8 cellular contexts compared by ENCODE assay signal in the genomic region with DNA sequence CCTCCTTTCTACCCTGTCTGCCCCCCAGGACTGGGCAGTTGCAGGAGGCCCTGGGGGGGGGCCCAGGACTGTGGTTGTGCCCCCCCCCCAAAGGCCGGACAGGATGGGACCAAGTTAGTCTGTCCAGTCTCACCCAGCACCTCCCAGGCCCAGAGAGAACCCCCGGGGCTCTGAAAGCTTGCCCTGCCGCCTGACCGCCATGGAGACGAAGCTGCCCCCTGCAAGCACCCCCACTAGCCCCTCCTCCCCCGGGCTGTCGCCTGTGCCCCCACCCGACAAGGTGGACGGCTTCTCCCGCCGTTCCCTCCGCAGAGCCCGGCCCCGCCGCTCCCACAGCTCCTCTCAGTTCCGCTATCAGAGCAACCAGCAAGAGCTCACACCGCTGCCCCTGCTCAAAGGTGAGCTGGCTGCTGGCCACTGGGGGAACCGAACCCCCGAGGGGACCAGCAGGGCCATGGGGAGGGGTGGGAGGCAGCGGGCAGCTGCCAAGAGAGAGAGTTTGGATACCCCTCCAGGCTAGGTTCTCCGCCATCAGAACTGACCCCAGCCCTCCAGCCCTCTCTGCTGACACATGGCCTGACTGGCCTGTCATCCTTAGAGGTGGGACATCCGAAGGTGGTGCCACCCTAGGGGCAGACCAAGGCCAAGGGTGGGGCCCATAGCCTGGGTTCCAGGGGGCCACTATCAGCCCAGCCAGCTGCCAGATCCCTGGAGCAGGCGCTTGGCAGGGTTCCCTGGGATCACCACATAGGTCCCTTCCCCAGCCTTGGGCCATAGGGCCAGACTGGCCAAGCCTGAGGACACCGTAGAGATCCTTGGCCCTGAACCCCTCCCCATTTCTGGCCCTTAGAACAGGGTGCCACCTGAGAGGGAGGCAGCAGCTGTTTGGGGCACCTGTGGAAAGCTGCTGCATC. TPM values are rescaled to one million over a fixed set of nuclear protein-coding genes. Genes with fewer than 3 reads are reported as not detected.
DNase-seq lines count a peak whose midpoint lies in the region; ATAC-seq and TF ChIP-seq lines count a peak whose summit lies in the region.

No MANE protein-coding gene starts in this region.

- TF ChIP-seq EP300 in ovary (IDR thresholded peaks at IDR 0.05) = no peak

- H3K4me3 ChIP-seq in CD8-positive, alpha-beta memory T cell (ENCODE audit: low read length) = peak overlapping the region; percentile 79
- H3K4me3 ChIP-seq in epithelial cell of esophagus (ENCODE audit: low read length) (peak overlapping the region; percentile 79), ovary (peak overlapping the region; percentile 98)

- no peak for TF ChIP-seq CTCF in RWPE1 (conservative IDR thresholded peaks at IDR 0.05; ENCODE audit: low read depth)
- no peak for TF ChIP-seq CTCF in epithelial cell of esophagus (IDR thresholded peaks at IDR 0.05; ENCODE audit: insufficient read depth, low read depth, low read length, missing control alignments)
- no peak for TF ChIP-seq CTCF in ovary (IDR thresholded peaks at IDR 0.05)
- no peak for TF ChIP-seq CTCF in omental fat pad (IDR thresholded peaks at IDR 0.05)

- no peak for TF ChIP-seq POLR2A in ovary (IDR thresholded peaks at IDR 0.05)

- H3K27me3 ChIP-seq in CD8-positive, alpha-beta memory T cell (ENCODE audit: insufficient read depth, low read length, poor library complexity, severe bottlenecking) = no peaks in the 10 kb centered on the region
- no peaks in the 10 kb centered on the region for H3K27me3 ChIP-seq in ovary

- ATAC-seq in omental fat pad (ENCODE audit: low FRiP score) (no peak), HG02678 (IDR thresholded peaks at IDR 0.05; ENCODE audit: unreplicated experiment) (no peak)

- H3K4me1 ChIP-seq in CD8-positive, alpha-beta memory T cell (ENCODE audit: insufficient read depth, low read length) = peaks cover 21% of the 10 kb centered on the region
- no peaks in the 10 kb centered on the region for H3K4me1 ChIP-seq in ovary (ENCODE audit: insufficient read depth)

- H3K27ac Mint-ChIP-seq in CD8-positive, alpha-beta memory T cell = peak overlapping the region in 5 of 8 donors; percentile 34 to 92 (median 89)

- WGBS in ovary, 3 donors = 52 to 57% (median 52%) methylated on average over 23 to 24 of the region's 24 CpGs

- CTCF ChIA-PET in CD8-positive, alpha-beta memory T cell (lab: Charles Lee) = interaction anchor here (0.7 to 1.3 kb wide), 2 partner anchors 15 to 32 kb away, joined by 3 to 4 read pairs; no protein-coding TSS in a partner anchor
- CTCF ChIA-PET in RWPE1 (lab: Yijun Ruan, JAX) = interaction anchor here (0.6 to 0.9 kb wide), 3 partner anchors 14 to 297 kb away, joined by 3 to 5 read pairs (median 4); no protein-coding TSS in a partner anchor

- H3K36me3 Mint-ChIP-seq in CD8-positive, alpha-beta memory T cell = peaks cover 4 to 31% (median 6%) of the 10 kb centered on the region in 3 donors

- intact Hi-C loops in ovary (cut with DNase I) = no loop called here

- no peaks in the 10 kb centered on the region for H3K9me3 Mint-ChIP-seq in CD8-positive, alpha-beta memory T cell

- H3K9me3 ChIP-seq in CD8-positive, alpha-beta memory T cell (ENCODE audit: low read length) = no peaks in the 10 kb centered on the region
- no peaks in the 10 kb centered on the region for H3K9me3 ChIP-seq in ovary

- H3K4me3 Mint-ChIP-seq in CD8-positive, alpha-beta memory T cell = peak overlapping the region; percentile 69 to 95 (median 90)

- peaks cover 6% of the 10 kb centered on the region for H3K36me3 ChIP-seq in CD8-positive, alpha-beta memory T cell (ENCODE audit: insufficient read depth, low read length)
- H3K36me3 ChIP-seq in ovary = no peaks in the 10 kb centered on the region

- H3K27me3 Mint-ChIP-seq in CD8-positive, alpha-beta memory T cell = no peaks in the 10 kb centered on the region

- no peak for DNase-seq in CD8-positive, alpha-beta memory T cell
- DNase-seq in RWPE1 (ENCODE audit: low spot score) (no peak), epithelial cell of esophagus (ENCODE audit: low read depth) (no peak), ovary (peak in 3 of 5 donors; percentile 52 to 55 (median 53)), SKM-1 treated with dmso at 0.1 percent for 144 hours (lab: John Stamatoyannopoulos, UW; ENCODE audit: unreplicated experiment) (no peak), omental fat pad (ENCODE audit: low spot score) (no peak), RKO (ENCODE audit: low spot score) (no peak)

- H3K27ac ChIP-seq in CD8-positive, alpha-beta memory T cell (ENCODE audit: low read depth, low read length) = peak overlapping the region; percentile 80
- peak overlapping the region; percentile 92 for H3K27ac ChIP-seq in RWPE1
- H3K27ac ChIP-seq in ovary = no peak overlapping the region

- peaks cover 9 to 18% (median 11%) of the 10 kb centered on the region in 3 donors for H3K4me1 Mint-ChIP-seq in CD8-positive, alpha-beta memory T cell

- POLR2A ChIA-PET in CD8-positive, alpha-beta memory T cell (lab: Charles Lee) = interaction anchor here (1.2 to 2.4 kb wide), 3 partner anchors 12 to 196 kb away, joined by 3 to 9 read pairs (median 5); a partner anchor contains a TSS
- POLR2A ChIA-PET in RWPE1 (lab: Yijun Ruan, JAX; ENCODE audit: low non-redundant PET) = interaction anchor here (0.6 kb wide), 1 partner anchor 95 kb away, joined by 7 read pairs; no protein-coding TSS in a partner anchor

RNA-seq across cellular contexts. Expression of a gene that starts 1.3 kb away (rescaled TPM):
- total RNA-seq in CD8-positive, alpha-beta memory T cell = 10 to 100 TPM; 11.2 to 11.7 TPM
- 7.8 TPM for polyA plus RNA-seq in CD8-positive, alpha-beta memory T cell
- total RNA-seq in ovary (10 to 100 TPM in 5 of 7 donors, 1 to 10 TPM in 2; 9.0 to 12.8 (median 12.2) TPM), omental fat pad (10 to 100 TPM in 3 of 4 donors, 1 to 10 TPM in 1; 7.8 to 20.3 (median 12.4) TPM)
- polyA plus RNA-seq in ovary = 10 to 100 TPM in 1 of 2 donors, 1 to 10 TPM in 1; 8.0 to 16.2 TPM

RNA-seq across cellular contexts. Expression of a gene that starts 8.8 kb away (rescaled TPM):
- total RNA-seq in CD8-positive, alpha-beta memory T cell = 10 to 100 TPM; 25.7 to 27.0 TPM
- 7.6 TPM for polyA plus RNA-seq in CD8-positive, alpha-beta memory T cell
- total RNA-seq in ovary (10 to 100 TPM; 22.2 to 40.1 (median 30.4) TPM), omental fat pad (10 to 100 TPM; 20.3 to 34.8 (median 22.2) TPM)
- 10 to 100 TPM in 1 of 2 donors, 1 to 10 TPM in 1; 2.2 to 23.4 TPM for polyA plus RNA-seq in ovary

RNA-seq across cellular contexts. Expression of a gene that starts 9.9 kb away (rescaled TPM):
- total RNA-seq in CD8-positive, alpha-beta memory T cell = not detected
- not detected for polyA plus RNA-seq in CD8-positive, alpha-beta memory T cell
- 1 to 10 TPM in 3 of 7 donors, under 1 TPM in 3, not detected in 1; 0.45 to 1.6 (median 0.88) TPM for total RNA-seq in ovary
- polyA plus RNA-seq in ovary = under 1 TPM in 1 of 2 donors, not detected in 1; 0.58 TPM
- not detected for total RNA-seq in omental fat pad

RNA-seq across cellular contexts. Expression of a gene that starts 46.1 kb away (rescaled TPM):
- total RNA-seq in CD8-positive, alpha-beta memory T cell = not detected
- not detected for polyA plus RNA-seq in CD8-positive, alpha-beta memory T cell
- under 1 TPM in 1 of 7 donors, not detected in 6; 0.46 TPM for total RNA-seq in ovary
- polyA plus RNA-seq in ovary = not detected
- total RNA-seq in omental fat pad = not detected

RNA-seq across cellular contexts. Expression of a gene that starts 47.4 kb away (rescaled TPM):
- 100 to 1,000 TPM; 102 to 110 TPM for total RNA-seq in CD8-positive, alpha-beta memory T cell
- 258 TPM for polyA plus RNA-seq in CD8-positive, alpha-beta memory T cell
- total RNA-seq in ovary (10 to 100 TPM; 14.3 to 87.8 (median 42.2) TPM), omental fat pad (100 to 1,000 TPM in 2 of 4 donors, 10 to 100 TPM in 2; 66.4 to 226 (median 94.8) TPM)
- 10 to 100 TPM; 14.5 to 14.8 TPM for polyA plus RNA-seq in ovary

Comparison
In these comparisons a context has a peak if more than half of its experiments do, and no peak if none do; other contexts are left out.
1. DNase-seq: peak in ovary (3 of 5); none in CD8-positive, alpha-beta memory T cell (0 of 5), RWPE1 (single experiment), epithelial cell of esophagus (single experiment), SKM-1 treated with dmso at 0.1 percent for 144 hours (single experiment), omental fat pad (single experiment) and RKO (single experiment).
2. H3K27ac ChIP-seq: peak in CD8-positive, alpha-beta memory T cell (single experiment) and RWPE1 (single experiment); none in ovary (0 of 2).
3. Peak in every context shown above with its lines, with median percentiles within 50 percentile points of each other: H3K4me3 ChIP-seq.